In the genomic region with DNA sequence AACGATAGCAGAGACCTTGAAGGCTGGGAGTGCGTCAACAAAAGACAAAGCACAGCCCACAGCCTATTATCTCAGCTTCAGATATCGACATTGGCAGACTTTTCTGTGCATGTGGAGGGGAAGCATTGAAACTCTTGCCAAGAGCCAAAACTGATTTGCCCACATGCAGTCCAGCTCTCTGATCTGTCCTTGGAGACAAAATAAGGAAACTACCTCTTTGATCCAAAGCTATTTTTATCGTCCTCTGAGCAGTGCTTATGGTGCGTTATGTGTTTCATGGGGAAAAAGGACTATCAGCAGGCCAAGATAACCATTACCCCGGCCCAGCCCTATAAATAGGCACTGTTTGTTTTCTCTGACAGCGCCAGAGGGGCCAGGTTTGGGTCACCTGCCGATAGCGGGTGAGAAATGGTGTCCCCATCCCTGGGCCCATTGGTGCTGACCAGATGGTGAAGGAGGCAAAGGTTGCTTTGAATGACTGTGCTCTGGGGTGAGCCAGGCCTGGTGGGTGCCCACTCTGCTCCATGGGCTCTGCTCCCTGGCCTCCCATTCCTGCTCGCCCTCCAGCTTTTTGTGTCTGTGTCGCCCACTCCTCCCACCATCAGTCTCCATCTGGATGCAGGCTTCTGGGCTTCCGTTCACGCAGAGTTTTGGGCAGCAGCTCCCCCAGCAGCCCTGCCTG, we compare ENCODE assay signal across 18 cellular contexts.
DNase-seq lines count a peak whose midpoint lies in the region; ATAC-seq, FAIRE-seq and TF ChIP-seq lines count a peak whose summit lies in the region.
"Had no signal": no experiment of that assay in that cellular context is flagged by ENCODE, and none has a peak within 500 bp of the region (broad histone marks: within the 10 kb centered on the region; RNA-seq: fewer than 3 reads in every experiment).

No MANE protein-coding gene starts in this region.

- no peak for TF ChIP-seq EP300 in HepG2 (IDR thresholded peaks at IDR 0.05; ENCODE audit: low read depth in 2 of 2, low read length in 2 of 2)
- no peak for TF ChIP-seq EP300 in HepG2 (CRISPR knock-in tag; IDR thresholded peaks at IDR 0.05; ENCODE audit: borderline replicate concordance)

- H3K9me3 Mint-ChIP-seq in type B pancreatic cell: no peaks in the 10 kb centered on the region
- H3K9me3 Mint-ChIP-seq: activated naive CD4-positive, alpha-beta T cell treated with anti-CD3 and anti-CD28 coated beads, Interleukin-2, amount 50 U/mL, for 72 hours; WTC11 had no signal

- no peaks in the 10 kb centered on the region for H3K36me3 Mint-ChIP-seq in type B pancreatic cell
- H3K36me3 Mint-ChIP-seq: activated naive CD4-positive, alpha-beta T cell treated with anti-CD3 and anti-CD28 coated beads, Interleukin-2, amount 50 U/mL, for 72 hours; CD8-positive, alpha-beta memory T cell; WTC11 had no signal

- H3K9me3 ChIP-seq in HepG2 (ENCODE audit: low read length): no peaks in the 10 kb centered on the region
- H3K9me3 ChIP-seq: Peyer's patch had no signal

- peak overlapping the region; percentile 29 for H3K27ac Mint-ChIP-seq in type B pancreatic cell
- H3K27ac Mint-ChIP-seq: activated naive CD4-positive, alpha-beta T cell treated with anti-CD3 and anti-CD28 coated beads, Interleukin-2, amount 50 U/mL, for 72 hours; WTC11 had no signal

- in situ Hi-C loops in HepG2 (cut with HindIII; ENCODE audit: extremely low pct_ligation_motif_present, low pct_unique_long_range_greater_than_20kb): no loop called here

- no peaks in the 10 kb centered on the region for H3K36me3 ChIP-seq in HepG2 (replicated peaks in 1 of 2; ENCODE audit: control insufficient read depth in 1 of 2, insufficient read depth in 2 of 2, low read length in 2 of 2)
- H3K36me3 ChIP-seq: Peyer's patch had no signal

- FAIRE-seq in HepG2 (lab: Jason Lieb, UNC): no peak
- no peak for FAIRE-seq in D721Med (lab: Jason Lieb, UNC)
- FAIRE-seq: A204.1, H54, keratinocyte had no signal

- no peaks in the 10 kb centered on the region for H3K79me2 ChIP-seq in HepG2 (ENCODE audit: insufficient read depth, low read length)

- TF ChIP-seq POLR2A in HepG2 (IDR thresholded peaks at IDR 0.05; ENCODE audit: insufficient read depth in 1 of 2, low read depth in 2 of 2, low read length in 2 of 2): no peak

- POLR2A ChIA-PET in HepG2 (lab: Yijun Ruan, JAX): no interaction called here

- no TSS peak for BruUV-seq in HepG2 (replicated peaks; lab: Mats Ljungman, UMichigan)

- no peak overlapping the region for H3K4me2 ChIP-seq in HepG2 (ENCODE audit: low read depth, low read length)

- H3K27me3 ChIP-seq in HepG2 (ENCODE audit: control insufficient read depth in 1 of 2, insufficient read depth in 2 of 2, low read length in 2 of 2): peaks cover 6 to 22% of the 10 kb centered on the region in 2 experiments; a peak in 4 of 5 replicates
- H3K27me3 ChIP-seq: Peyer's patch had no signal

- TF ChIP-seq RAD21 in HepG2 (CRISPR knock-in tag; IDR thresholded peaks at IDR 0.05): no peak

- DNase-seq in NCI-H345 (lab: John Stamatoyannopoulos, UW) (peak; percentile 22), NCI-H345 treated with DMSO at 0.1 percent for 48 hours (lab: John Stamatoyannopoulos, UW; ENCODE audit: unreplicated experiment) (no peak), ecto neural progenitor cell (ENCODE audit: low spot score) (peak; percentile 33), HepG2 (ENCODE audit: low spot score) (no peak), type B pancreatic cell (ENCODE audit: extremely low spot score, unreplicated experiment) (peak; percentile 58), NCI-H1417 treated with DMSO at 0.1 percent for 48 hours (lab: John Stamatoyannopoulos, UW) (no peak), D721Med (ENCODE audit: insufficient read length, low spot score) (no peak)
- DNase-seq: CD8-positive, alpha-beta memory T cell; NCI-H1092; NCI-H446; SW 1271 had no signal

- ATAC-seq in HepG2 (no peak), HG03196 (IDR thresholded peaks at IDR 0.05; ENCODE audit: unreplicated experiment) (no peak)
- ATAC-seq: activated naive CD4-positive, alpha-beta T cell treated with anti-CD3 and anti-CD28 coated beads, Interleukin-2, amount 50 U/mL, for 72 hours; WTC11 had no signal

- no peaks in the 10 kb centered on the region for H4K20me1 ChIP-seq in HepG2 (ENCODE audit: insufficient read depth, low read length)

- CTCF ChIA-PET in HepG2 (lab: Yijun Ruan, JAX; ENCODE audit: low intra/inter-chr PET ratio, low total read pairs): no interaction called here

- no peak overlapping the region for H3K4me3 Mint-ChIP-seq in type B pancreatic cell
- H3K4me3 Mint-ChIP-seq: CD8-positive, alpha-beta memory T cell; WTC11 had no signal

- no peak overlapping the region for H2AFZ ChIP-seq in HepG2 (ENCODE audit: low read length)

- H3K27me3 Mint-ChIP-seq in type B pancreatic cell: no peaks in the 10 kb centered on the region

- 41% methylated on average over 13 of the region's 13 CpGs for WGBS in HepG2 (ENCODE audit: low lambda C conversion rate)

- no peak overlapping the region for H3K27ac ChIP-seq in HepG2 (ENCODE audit: extremely low read length, insufficient read depth, low read length)
- H3K27ac ChIP-seq: Peyer's patch had no signal

- TF ChIP-seq CTCF in HepG2 (CRISPR knock-in tag; IDR thresholded peaks at IDR 0.05): no peak
- TF ChIP-seq CTCF in type B pancreatic cell (conservative IDR thresholded peaks at IDR 0.05): no peak
- TF ChIP-seq CTCF in D721Med (IDR thresholded peaks at IDR 0.05; ENCODE audit: insufficient read depth, missing control alignments): no peak

- peaks cover 27% of the 10 kb centered on the region for H3K4me1 Mint-ChIP-seq in type B pancreatic cell (ENCODE audit: unreplicated experiment)
- H3K4me1 Mint-ChIP-seq: CD8-positive, alpha-beta memory T cell had no signal

- intact Hi-C loops in HepG2 (cut with micrococcal nuclease; ENCODE audit: unreplicated experiment): no loop called here

- H3K9ac ChIP-seq in HepG2 (ENCODE audit: insufficient read depth, low read depth, low read length): no peak overlapping the region

- H3K4me1 ChIP-seq in HepG2 (ENCODE audit: insufficient read depth, low read length): peaks cover 7% of the 10 kb centered on the region; the same call in 1 of the 2 replicates
- H3K4me1 ChIP-seq: Peyer's patch had no signal

- no peak overlapping the region for H3K4me3 ChIP-seq in HepG2 (replicated peaks in 1 of 3; ENCODE audit: insufficient read depth in 1 of 3, low read depth in 2 of 3, low read length in 3 of 3)
- H3K4me3 ChIP-seq: Peyer's patch had no signal

TF ChIP-seq in HepG2, 621 proteins besides CTCF, POLR2A, EP300 and RAD21:
- TF ChIP-seq ZNF713 (CRISPR knock-in tag; IDR thresholded peaks at IDR 0.05): no peak
- TF ChIP-seq EHMT2 (IDR thresholded peaks at IDR 0.05; ENCODE audit: borderline replicate concordance, low read depth, low read length): no peak
- no peak for TF ChIP-seq ZNF234 (CRISPR knock-in tag; conservative IDR thresholded peaks at IDR 0.05)
- TF ChIP-seq, protein P1, sequence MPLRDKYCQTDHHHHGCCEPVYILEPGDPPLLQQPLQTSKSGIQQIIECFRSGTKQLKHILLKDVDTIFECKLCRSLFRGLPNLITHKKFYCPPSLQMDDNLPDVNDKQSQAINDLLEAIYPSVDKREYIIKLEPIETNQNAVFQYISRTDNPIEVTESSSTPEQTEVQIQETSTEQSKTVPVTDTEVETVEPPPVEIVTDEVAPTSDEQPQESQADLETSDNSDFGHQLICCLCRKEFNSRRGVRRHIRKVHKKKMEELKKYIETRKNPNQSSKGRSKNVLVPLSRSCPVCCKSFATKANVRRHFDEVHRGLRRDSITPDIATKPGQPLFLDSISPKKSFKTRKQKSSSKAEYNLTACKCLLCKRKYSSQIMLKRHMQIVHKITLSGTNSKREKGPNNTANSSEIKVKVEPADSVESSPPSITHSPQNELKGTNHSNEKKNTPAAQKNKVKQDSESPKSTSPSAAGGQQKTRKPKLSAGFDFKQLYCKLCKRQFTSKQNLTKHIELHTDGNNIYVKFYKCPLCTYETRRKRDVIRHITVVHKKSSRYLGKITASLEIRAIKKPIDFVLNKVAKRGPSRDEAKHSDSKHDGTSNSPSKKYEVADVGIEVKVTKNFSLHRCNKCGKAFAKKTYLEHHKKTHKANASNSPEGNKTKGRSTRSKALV (CRISPR knock-in tag; IDR thresholded peaks at IDR 0.05): no peak
- no peak for TF ChIP-seq ZMYM3 (CRISPR knock-in tag; IDR thresholded peaks at IDR 0.05)
- TF ChIP-seq SOX13 (IDR thresholded peaks at IDR 0.05): no peak
- peak in 1 of 2 experiments; percentile 40; a peak in 1 of 4 replicates for TF ChIP-seq SOX13 (CRISPR knock-in tag; conservative IDR thresholded peaks at IDR 0.05 in 1 of 2, IDR thresholded peaks at IDR 0.05 in 1 of 2)
- peak; percentile 82 for TF ChIP-seq ZNF205 (CRISPR knock-in tag; IDR thresholded peaks at IDR 0.05)
- TF ChIP-seq, protein P2, sequence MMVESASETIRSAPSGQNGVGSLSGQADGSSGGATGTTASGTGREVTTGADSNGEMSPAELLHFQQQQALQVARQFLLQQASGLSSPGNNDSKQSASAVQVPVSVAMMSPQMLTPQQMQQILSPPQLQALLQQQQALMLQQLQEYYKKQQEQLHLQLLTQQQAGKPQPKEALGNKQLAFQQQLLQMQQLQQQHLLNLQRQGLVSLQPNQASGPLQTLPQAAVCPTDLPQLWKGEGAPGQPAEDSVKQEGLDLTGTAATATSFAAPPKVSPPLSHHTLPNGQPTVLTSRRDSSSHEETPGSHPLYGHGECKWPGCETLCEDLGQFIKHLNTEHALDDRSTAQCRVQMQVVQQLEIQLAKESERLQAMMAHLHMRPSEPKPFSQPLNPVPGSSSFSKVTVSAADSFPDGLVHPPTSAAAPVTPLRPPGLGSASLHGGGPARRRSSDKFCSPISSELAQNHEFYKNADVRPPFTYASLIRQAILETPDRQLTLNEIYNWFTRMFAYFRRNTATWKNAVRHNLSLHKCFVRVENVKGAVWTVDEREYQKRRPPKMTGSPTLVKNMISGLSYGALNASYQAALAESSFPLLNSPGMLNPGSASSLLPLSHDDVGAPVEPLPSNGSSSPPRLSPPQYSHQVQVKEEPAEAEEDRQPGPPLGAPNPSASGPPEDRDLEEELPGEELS (CRISPR knock-in tag; IDR thresholded peaks at IDR 0.05): no peak
- no peak for TF ChIP-seq TAF15 (IDR thresholded peaks at IDR 0.05; ENCODE audit: low read depth, low read length, poor library complexity, severe bottlenecking)

Comparison
In these comparisons a context has a peak if more than half of its experiments do, and no peak if none do; other contexts are left out.
1. DNase-seq: peak in NCI-H345 (single experiment), ecto neural progenitor cell (single experiment) and type B pancreatic cell (single experiment); none in NCI-H345 treated with DMSO at 0.1 percent for 48 hours (single experiment), HepG2 (single experiment), NCI-H1417 treated with DMSO at 0.1 percent for 48 hours (single experiment) and D721Med (single experiment).